In genomic region chr20:5703542-5704215, GRCh38 we compare ENCODE assay signal across 15 cellular contexts. TPM values are rescaled to one million over a fixed set of nuclear protein-coding genes. Genes with fewer than 3 reads are reported as not detected.
A peak's percentile ranks its signal among the peaks of the same experiment; 100 is the strongest.
DNase-seq lines count a peak whose midpoint lies in the region; FAIRE-seq and TF ChIP-seq lines count a peak whose summit lies in the region.
"Had no signal": no experiment of that assay in that cellular context is flagged by ENCODE, and none has a peak within 500 bp of the region (broad histone marks: within the 10 kb centered on the region; RNA-seq: fewer than 3 reads in every experiment).

No MANE protein-coding gene starts in this region.

- no peak overlapping the region for H3K4me3 ChIP-seq in prostate gland

- no peaks in the 10 kb centered on the region for H3K36me3 ChIP-seq in prostate gland

- DNase-seq in DMS53 (lab: John Stamatoyannopoulos, UW) (peak; percentile 45), DMS53 treated with DMSO at 0.1 percent for 48 hours (lab: John Stamatoyannopoulos, UW; ENCODE audit: unreplicated experiment) (no peak), NCI-H510A treated with DMSO at 0.1 percent for 48 hours (lab: John Stamatoyannopoulos, UW) (peak; percentile 72), dermis blood vessel endothelial cell (peak; percentile 26), prostate gland (ENCODE audit: low spot score) (peak; percentile 15), 8988T (no peak), urothelium cell line (ENCODE audit: low spot score) (no peak), substantia nigra (lab: John Stamatoyannopoulos, UW) (no peak)
- DNase-seq: activated CD4-positive, alpha-beta memory T cell treated with anti-CD3 and anti-CD28 coated beads for 36 hours; activated T-cell treated with anti-CD3 and anti-CD28 coated beads, Interleukin-2, amount 50 U/mL, for 48 hours; NCI-H1048; NCI-H446 treated with DMSO at 0.1 percent for 48 hours; stimulated activated naive CD4-positive, alpha-beta T cell; trophoblast cell had no signal

- no peak for TF ChIP-seq POLR2A in prostate gland (IDR thresholded peaks at IDR 0.05)

- H3K27me3 ChIP-seq in prostate gland (replicated peaks; ENCODE audit: insufficient read depth), result no peaks in the 10 kb centered on the region

- 9% methylated on average over 7 of the region's 7 CpGs for WGBS in prostate gland

- H3K9me3 ChIP-seq in prostate gland, result no peaks in the 10 kb centered on the region

- H3K4me1 ChIP-seq in prostate gland (replicated peaks), result no peaks in the 10 kb centered on the region

- H3K27ac ChIP-seq in prostate gland (peak overlapping the region in 1 of 2 donors; percentile 67), substantia nigra (ENCODE audit: low read depth, low read length, poor library complexity, severe bottlenecking) (no peak overlapping the region)

- intact Hi-C loops in prostate gland (cut with DNase I), result no loop called here

- no peak for FAIRE-seq in urothelium cell line (lab: Jason Lieb, UNC)
- FAIRE-seq: A204.1 had no signal

- TF ChIP-seq CTCF in prostate gland (IDR thresholded peaks at IDR 0.05), result no peak

RNA-seq across cellular contexts. Expression of gene SHLD1, which starts 46.5 kb away (rescaled TPM):
- total RNA-seq in dermis blood vessel endothelial cell, result 2.6 and 3.4 TPM in 2 replicates
- total RNA-seq in prostate gland, result 10 to 100 TPM in 1 of 2 donors, 1 to 10 TPM in 1; 6.4 to 10.5 TPM

Comparison
In these comparisons a context has a peak if more than half of its experiments do, and no peak if none do; other contexts are left out.
1. DNase-seq: peak in DMS53 (single experiment), NCI-H510A treated with DMSO at 0.1 percent for 48 hours (single experiment), dermis blood vessel endothelial cell (single experiment) and prostate gland (single experiment); none in DMS53 treated with DMSO at 0.1 percent for 48 hours (single experiment), 8988T (single experiment), urothelium cell line (single experiment) and substantia nigra (0 of 49).